In genomic region chr18:28826062-28826565, GRCh38 we compare ENCODE assay signal across 3 cellular contexts.
"Had no signal": no experiment of that assay in that cellular context is flagged by ENCODE, and none has a peak within 500 bp of the region (broad histone marks: within the 10 kb centered on the region; RNA-seq: fewer than 3 reads in every experiment).

No MANE protein-coding gene starts in this region.

- H3K4me3 ChIP-seq: GM12878 had no signal

- ATAC-seq: GM12878 had no signal

- DNase-seq: GDM1, GF-D8 had no signal
